Comparison of ENCODE assay signal across 1 cellular context in genomic region chr2:65055427-65056214, GRCh38.
TF ChIP-seq lines count a peak whose summit lies in the region.

No MANE protein-coding gene starts in this region.

TF ChIP-seq in GM12878, 131 proteins besides CTCF, POLR2A, EP300 and RAD21 (continued from another document):
- TF ChIP-seq E4F1 (IDR thresholded peaks at IDR 0.05; ENCODE audit: borderline replicate concordance, partially characterized antibody) (no peak), NFYA (IDR thresholded peaks at IDR 0.05; ENCODE audit: borderline replicate concordance, low read depth, low read length) (no peak), SIN3A (IDR thresholded peaks at IDR 0.05; ENCODE audit: low read depth, low read length) (peak; percentile 82), SUPT20H (IDR thresholded peaks at IDR 0.05; ENCODE audit: borderline replicate concordance, control insufficient read depth, low read depth, low read length) (no peak), KAT2A (conservative IDR thresholded peaks at IDR 0.05; ENCODE audit: control insufficient read depth, low read depth, low read length) (no peak), SRF (IDR thresholded peaks at IDR 0.05; ENCODE audit: low read depth in 2 of 2, low read length in 2 of 2) (no peak; a peak in 1 of 4 replicates), ESRRA (IDR thresholded peaks at IDR 0.05; ENCODE audit: low read length) (no peak), ZNF24 (IDR thresholded peaks at IDR 0.05) (no peak), SMC3 (IDR thresholded peaks at IDR 0.05; ENCODE audit: borderline replicate concordance, low read length) (no peak), FOS (IDR thresholded peaks at IDR 0.05; ENCODE audit: borderline replicate concordance, extremely low read depth, insufficient read length) (no peak), BHLHE40 (IDR thresholded peaks at IDR 0.05; ENCODE audit: borderline replicate concordance in 1 of 2, low read depth in 2 of 2, low read length in 1 of 2) (peak; percentile 14 to 45; a peak in 3 of 4 replicates), RELB (IDR thresholded peaks at IDR 0.05; ENCODE audit: low read depth) (0 out of 2 replicates have a peak, but pooled peaks have one; percentile 27), RAD51 (IDR thresholded peaks at IDR 0.05) (no peak), NRF1 (conservative IDR thresholded peaks at IDR 0.05; ENCODE audit: low read depth, low read length) (no peak), NR2C1 (IDR thresholded peaks at IDR 0.05) (no peak), IKZF1 (conservative IDR thresholded peaks at IDR 0.05) (no peak), TCF3 (IDR thresholded peaks at IDR 0.05; ENCODE audit: borderline replicate concordance, insufficient read depth, low read depth, low read length) (0 out of 2 replicates have a peak, but pooled peaks have one; percentile 37), SKIL (IDR thresholded peaks at IDR 0.05; ENCODE audit: low read depth, poor library complexity, severe bottlenecking) (no peak), POU2F2 (IDR thresholded peaks at IDR 0.05; ENCODE audit: borderline replicate concordance, low read depth, low read length) (no peak), STAT3 (IDR thresholded peaks at IDR 0.05; ENCODE audit: low read depth, low read length) (no peak), CHD4 (IDR thresholded peaks at IDR 0.05) (no peak), RCOR1 (conservative IDR thresholded peaks at IDR 0.05; ENCODE audit: low read depth, low read length) (0 out of 2 replicates have a peak, but pooled peaks have one; percentile 26), ETV6 (conservative IDR thresholded peaks at IDR 0.05 in 1 of 2, IDR thresholded peaks at IDR 0.05 in 1 of 2; ENCODE audit: borderline replicate concordance in 1 of 2, low read depth in 1 of 2) (no peak), LARP7 (IDR thresholded peaks at IDR 0.05) (peak; percentile 50; the same call in 1 of the 2 replicates), MYB (IDR thresholded peaks at IDR 0.05; ENCODE audit: borderline replicate concordance, low read depth, low read length) (no peak), NBN (IDR thresholded peaks at IDR 0.05) (no peak), FOXM1 (IDR thresholded peaks at IDR 0.05; ENCODE audit: low read depth, low read length) (no peak), FOXK2 (IDR thresholded peaks at IDR 0.05) (peak; percentile 77), E2F8 (IDR thresholded peaks at IDR 0.05; ENCODE audit: low read depth, partially characterized antibody) (no peak), CBX3 (IDR thresholded peaks at IDR 0.05; ENCODE audit: borderline replicate concordance, low read depth) (no peak), RFX5 (IDR thresholded peaks at IDR 0.05; ENCODE audit: low read depth, low read length) (no peak), EGR1 (IDR thresholded peaks at IDR 0.05; ENCODE audit: borderline replicate concordance in 1 of 2, low read depth in 2 of 2, low read length in 2 of 2) (no peak), TAF1 (IDR thresholded peaks at IDR 0.05; ENCODE audit: borderline replicate concordance, low read depth, low read length) (no peak), ZNF384 (IDR thresholded peaks at IDR 0.05; ENCODE audit: borderline replicate concordance, low read depth, low read length) (no peak)
- TF ChIP-seq, protein P1, sequence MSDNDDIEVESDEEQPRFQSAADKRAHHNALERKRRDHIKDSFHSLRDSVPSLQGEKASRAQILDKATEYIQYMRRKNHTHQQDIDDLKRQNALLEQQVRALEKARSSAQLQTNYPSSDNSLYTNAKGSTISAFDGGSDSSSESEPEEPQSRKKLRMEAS (IDR thresholded peaks at IDR 0.05; ENCODE audit: low read depth, low read length): peak; percentile 59; the same call in 1 of the 2 replicates
- TF ChIP-seq, protein P2, sequence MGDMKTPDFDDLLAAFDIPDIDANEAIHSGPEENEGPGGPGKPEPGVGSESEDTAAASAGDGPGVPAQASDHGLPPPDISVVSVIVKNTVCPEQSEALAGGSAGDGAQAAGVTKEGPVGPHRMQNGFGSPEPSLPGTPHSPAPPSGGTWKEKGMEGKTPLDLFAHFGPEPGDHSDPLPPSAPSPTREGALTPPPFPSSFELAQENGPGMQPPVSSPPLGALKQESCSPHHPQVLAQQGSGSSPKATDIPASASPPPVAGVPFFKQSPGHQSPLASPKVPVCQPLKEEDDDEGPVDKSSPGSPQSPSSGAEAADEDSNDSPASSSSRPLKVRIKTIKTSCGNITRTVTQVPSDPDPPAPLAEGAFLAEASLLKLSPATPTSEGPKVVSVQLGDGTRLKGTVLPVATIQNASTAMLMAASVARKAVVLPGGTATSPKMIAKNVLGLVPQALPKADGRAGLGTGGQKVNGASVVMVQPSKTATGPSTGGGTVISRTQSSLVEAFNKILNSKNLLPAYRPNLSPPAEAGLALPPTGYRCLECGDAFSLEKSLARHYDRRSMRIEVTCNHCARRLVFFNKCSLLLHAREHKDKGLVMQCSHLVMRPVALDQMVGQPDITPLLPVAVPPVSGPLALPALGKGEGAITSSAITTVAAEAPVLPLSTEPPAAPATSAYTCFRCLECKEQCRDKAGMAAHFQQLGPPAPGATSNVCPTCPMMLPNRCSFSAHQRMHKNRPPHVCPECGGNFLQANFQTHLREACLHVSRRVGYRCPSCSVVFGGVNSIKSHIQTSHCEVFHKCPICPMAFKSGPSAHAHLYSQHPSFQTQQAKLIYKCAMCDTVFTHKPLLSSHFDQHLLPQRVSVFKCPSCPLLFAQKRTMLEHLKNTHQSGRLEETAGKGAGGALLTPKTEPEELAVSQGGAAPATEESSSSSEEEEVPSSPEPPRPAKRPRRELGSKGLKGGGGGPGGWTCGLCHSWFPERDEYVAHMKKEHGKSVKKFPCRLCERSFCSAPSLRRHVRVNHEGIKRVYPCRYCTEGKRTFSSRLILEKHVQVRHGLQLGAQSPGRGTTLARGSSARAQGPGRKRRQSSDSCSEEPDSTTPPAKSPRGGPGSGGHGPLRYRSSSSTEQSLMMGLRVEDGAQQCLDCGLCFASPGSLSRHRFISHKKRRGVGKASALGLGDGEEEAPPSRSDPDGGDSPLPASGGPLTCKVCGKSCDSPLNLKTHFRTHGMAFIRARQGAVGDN (IDR thresholded peaks at IDR 0.05): peak; percentile 18
- TF ChIP-seq, protein P3, sequence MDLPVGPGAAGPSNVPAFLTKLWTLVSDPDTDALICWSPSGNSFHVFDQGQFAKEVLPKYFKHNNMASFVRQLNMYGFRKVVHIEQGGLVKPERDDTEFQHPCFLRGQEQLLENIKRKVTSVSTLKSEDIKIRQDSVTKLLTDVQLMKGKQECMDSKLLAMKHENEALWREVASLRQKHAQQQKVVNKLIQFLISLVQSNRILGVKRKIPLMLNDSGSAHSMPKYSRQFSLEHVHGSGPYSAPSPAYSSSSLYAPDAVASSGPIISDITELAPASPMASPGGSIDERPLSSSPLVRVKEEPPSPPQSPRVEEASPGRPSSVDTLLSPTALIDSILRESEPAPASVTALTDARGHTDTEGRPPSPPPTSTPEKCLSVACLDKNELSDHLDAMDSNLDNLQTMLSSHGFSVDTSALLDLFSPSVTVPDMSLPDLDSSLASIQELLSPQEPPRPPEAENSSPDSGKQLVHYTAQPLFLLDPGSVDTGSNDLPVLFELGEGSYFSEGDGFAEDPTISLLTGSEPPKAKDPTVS (IDR thresholded peaks at IDR 0.05; ENCODE audit: low read depth, low read length): no peak
- TF ChIP-seq, protein P4, sequence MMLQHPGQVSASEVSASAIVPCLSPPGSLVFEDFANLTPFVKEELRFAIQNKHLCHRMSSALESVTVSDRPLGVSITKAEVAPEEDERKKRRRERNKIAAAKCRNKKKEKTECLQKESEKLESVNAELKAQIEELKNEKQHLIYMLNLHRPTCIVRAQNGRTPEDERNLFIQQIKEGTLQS (IDR thresholded peaks at IDR 0.05; ENCODE audit: borderline replicate concordance, extremely low read depth, low read depth, low read length): no peak
- TF ChIP-seq, protein P5, sequence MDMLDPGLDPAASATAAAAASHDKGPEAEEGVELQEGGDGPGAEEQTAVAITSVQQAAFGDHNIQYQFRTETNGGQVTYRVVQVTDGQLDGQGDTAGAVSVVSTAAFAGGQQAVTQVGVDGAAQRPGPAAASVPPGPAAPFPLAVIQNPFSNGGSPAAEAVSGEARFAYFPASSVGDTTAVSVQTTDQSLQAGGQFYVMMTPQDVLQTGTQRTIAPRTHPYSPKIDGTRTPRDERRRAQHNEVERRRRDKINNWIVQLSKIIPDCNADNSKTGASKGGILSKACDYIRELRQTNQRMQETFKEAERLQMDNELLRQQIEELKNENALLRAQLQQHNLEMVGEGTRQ (IDR thresholded peaks at IDR 0.05; ENCODE audit: borderline replicate concordance, low read depth, low read length): no peak; the same call in 1 of the 2 replicates
- TF ChIP-seq, protein P6, sequence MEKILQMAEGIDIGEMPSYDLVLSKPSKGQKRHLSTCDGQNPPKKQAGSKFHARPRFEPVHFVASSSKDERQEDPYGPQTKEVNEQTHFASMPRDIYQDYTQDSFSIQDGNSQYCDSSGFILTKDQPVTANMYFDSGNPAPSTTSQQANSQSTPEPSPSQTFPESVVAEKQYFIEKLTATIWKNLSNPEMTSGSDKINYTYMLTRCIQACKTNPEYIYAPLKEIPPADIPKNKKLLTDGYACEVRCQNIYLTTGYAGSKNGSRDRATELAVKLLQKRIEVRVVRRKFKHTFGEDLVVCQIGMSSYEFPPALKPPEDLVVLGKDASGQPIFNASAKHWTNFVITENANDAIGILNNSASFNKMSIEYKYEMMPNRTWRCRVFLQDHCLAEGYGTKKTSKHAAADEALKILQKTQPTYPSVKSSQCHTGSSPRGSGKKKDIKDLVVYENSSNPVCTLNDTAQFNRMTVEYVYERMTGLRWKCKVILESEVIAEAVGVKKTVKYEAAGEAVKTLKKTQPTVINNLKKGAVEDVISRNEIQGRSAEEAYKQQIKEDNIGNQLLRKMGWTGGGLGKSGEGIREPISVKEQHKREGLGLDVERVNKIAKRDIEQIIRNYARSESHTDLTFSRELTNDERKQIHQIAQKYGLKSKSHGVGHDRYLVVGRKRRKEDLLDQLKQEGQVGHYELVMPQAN (conservative IDR thresholded peaks at IDR 0.05): peak; percentile 84; the same call in 1 of the 2 replicates
